Comparison of ENCODE assay signal across 29 cellular contexts in genomic region chrX:16750136-16750535, GRCh38.
"Had no signal": no experiment of that assay in that cellular context is flagged by ENCODE, and none has a peak within 500 bp of the region (broad histone marks: within the 10 kb centered on the region; RNA-seq: fewer than 3 reads in every experiment).

No MANE protein-coding gene starts in this region.

- H3K36me3 ChIP-seq: prostate gland had no signal

- H3K27ac ChIP-seq: dorsolateral prefrontal cortex, epithelial cell of prostate, gastrocnemius medialis, hepatocyte, left lung, prostate gland, sigmoid colon, skin epidermis, thoracic aorta, tibial nerve, upper lobe of left lung had no signal

- H3K27me3 Mint-ChIP-seq: naive thymus-derived CD8-positive, alpha-beta T cell; stimulated activated naive B cell treated with anti-CD40 and anti-IgM and Interleukin-4, amounts not matched to agents 10 μg/mL and 1 μg/mL and 100 μg/mL, for 72 hours; stimulated activated naive CD8-positive, alpha-beta T cell treated with anti-CD3 and anti-CD28 coated beads, Interleukin-15, Interleukin-2, amounts not matched to agents 100 ng/mL and 50 ng/mL, for 24 hours had no signal

- H3K79me2 ChIP-seq: hepatocyte had no signal

- H3K4me3 Mint-ChIP-seq: mesothelial cell of epicardium; naive thymus-derived CD8-positive, alpha-beta T cell; nephron progenitor cell; stimulated activated naive B cell treated with anti-CD40 and anti-IgM and Interleukin-4, amounts not matched to agents 10 μg/mL and 1 μg/mL and 100 μg/mL, for 72 hours; stimulated activated naive CD8-positive, alpha-beta T cell treated with anti-CD3 and anti-CD28 coated beads, Interleukin-15, Interleukin-2, amounts not matched to agents 100 ng/mL and 50 ng/mL, for 24 hours had no signal

- H3K9me3 ChIP-seq: gastrocnemius medialis, left lung, mucosa of descending colon, prostate gland, sigmoid colon, thoracic aorta, tibial nerve, upper lobe of left lung had no signal

- H3K4me1 ChIP-seq: gastrocnemius medialis, left lung, prostate gland, sigmoid colon, tibial nerve, upper lobe of left lung had no signal

- H3K27me3 ChIP-seq: gastrocnemius medialis, hepatocyte, left lung, sigmoid colon, tibial nerve, upper lobe of left lung had no signal

- H3K27ac Mint-ChIP-seq: mesothelial cell of epicardium; nephron progenitor cell; stimulated activated naive B cell treated with anti-CD40 and anti-IgM and Interleukin-4, amounts not matched to agents 10 μg/mL and 1 μg/mL and 100 μg/mL, for 72 hours; stimulated activated naive CD8-positive, alpha-beta T cell treated with anti-CD3 and anti-CD28 coated beads, Interleukin-15, Interleukin-2, amounts not matched to agents 100 ng/mL and 50 ng/mL, for 24 hours had no signal

- H2AFZ ChIP-seq: hepatocyte had no signal

- H3K4me3 ChIP-seq: dorsolateral prefrontal cortex, gastrocnemius medialis, hepatocyte, left lung, mucosa of descending colon, prostate gland, sigmoid colon, skin epidermis, thoracic aorta, tibial nerve, upper lobe of left lung had no signal

- H3K4me1 Mint-ChIP-seq: stimulated activated naive B cell treated with anti-CD40 and anti-IgM and Interleukin-4, amounts not matched to agents 10 μg/mL and 1 μg/mL and 100 μg/mL, for 72 hours had no signal

- FAIRE-seq: colon, islet of Langerhans, urothelium cell line had no signal

- ATAC-seq: esophagus mucosa; gastrocnemius medialis; left lung; mucosa of descending colon; naive thymus-derived CD8-positive, alpha-beta T cell; right cardiac atrium; stimulated activated naive B cell treated with anti-CD40 and anti-IgM and Interleukin-4, amounts not matched to agents 10 μg/mL and 1 μg/mL and 100 μg/mL, for 72 hours had no signal

- DNase-seq: dorsolateral prefrontal cortex; effector CD4-positive, alpha-beta T cell; gastrocnemius medialis; head of caudate nucleus; left cardiac atrium; left lung; mesenchymal stem cell; mucosa of descending colon; naive thymus-derived CD8-positive, alpha-beta T cell; nephron progenitor cell; nucleus accumbens; right cardiac atrium; sigmoid colon; stimulated activated CD4-positive, alpha-beta T cell treated with anti-CD3 and anti-CD28 coated beads, Interleukin-15, amount 100 ng/mL, for 24 hours; stimulated activated CD4-positive, alpha-beta T cell treated with anti-CD3 and anti-CD28 coated beads, Interleukin-2, amount 100 ng/mL, for 48 hours; stimulated activated naive B cell treated with anti-CD40 and anti-IgM and Interleukin-4, amounts not matched to agents 10 μg/mL and 1 μg/mL and 100 μg/mL, for 72 hours; upper lobe of left lung had no signal

- H3K4me2 ChIP-seq: hepatocyte had no signal

- H3K9me3 Mint-ChIP-seq: mesothelial cell of epicardium; naive thymus-derived CD8-positive, alpha-beta T cell; nephron progenitor cell; stimulated activated naive B cell treated with anti-CD40 and anti-IgM and Interleukin-4, amounts not matched to agents 10 μg/mL and 1 μg/mL and 100 μg/mL, for 72 hours; stimulated activated naive CD8-positive, alpha-beta T cell treated with anti-CD3 and anti-CD28 coated beads, Interleukin-15, Interleukin-2, amounts not matched to agents 100 ng/mL and 50 ng/mL, for 24 hours had no signal
